ENCODE assay signal across 20 cellular contexts in genomic region chr9:17160327-17160726, GRCh38.
"Had no signal": no experiment of that assay in that cellular context is flagged by ENCODE, and none has a peak within 500 bp of the region (broad histone marks: within the 10 kb centered on the region; RNA-seq: fewer than 3 reads in every experiment).

No MANE protein-coding gene starts in this region.

- DNase-seq: activated CD4-positive, alpha-beta memory T cell treated with anti-CD3 and anti-CD28 coated beads, Interleukin-2, amount 10 ng/mL, durations not matched to agents 7 days and 5 days; activated CD4-positive, alpha-beta T cell treated with anti-CD3 and anti-CD28 coated beads, Interleukin-2, amount 10 ng/mL, durations not matched to agents 24 days and 14 days; activated CD8-positive, alpha-beta memory T cell treated with anti-CD3 and anti-CD28 coated beads, Interleukin-2, amount 10 ng/mL, durations not matched to agents 7 days and 5 days; activated effector memory CD4-positive, alpha-beta T cell treated with anti-CD3 and anti-CD28 coated beads, Interleukin-2, amount 50 U/mL, for 16 hours; activated naive CD4-positive, alpha-beta T cell treated with anti-CD3 and anti-CD28 coated beads, Interleukin-2, amount 10 ng/mL, durations not matched to agents 7 days and 5 days; activated T-cell treated with anti-CD3 and anti-CD28 coated beads for 4 hours; amygdala; colonic mucosa; dorsolateral prefrontal cortex; effector memory CD8-positive, alpha-beta T cell; hippocampal formation; kidney glomerular epithelial cell; left ventricle myocardium superior; mammary epithelial cell; natural killer cell; ovary; spleen; stimulated activated CD4-positive, alpha-beta T cell treated with anti-CD3 and anti-CD28 coated beads, Interleukin-4, amount 100 ng/mL, for 1 hour; stimulated activated naive CD4-positive, alpha-beta T cell; T-helper 9 cell had no signal

- ATAC-seq: activated CD8-positive, alpha-beta memory T cell treated with anti-CD3 and anti-CD28 coated beads, Interleukin-2, amount 10 ng/mL, durations not matched to agents 7 days and 5 days; effector memory CD8-positive, alpha-beta T cell; left ventricle myocardium superior; natural killer cell had no signal
